ENCODE assay signal across 1 cellular context in the genomic region with DNA sequence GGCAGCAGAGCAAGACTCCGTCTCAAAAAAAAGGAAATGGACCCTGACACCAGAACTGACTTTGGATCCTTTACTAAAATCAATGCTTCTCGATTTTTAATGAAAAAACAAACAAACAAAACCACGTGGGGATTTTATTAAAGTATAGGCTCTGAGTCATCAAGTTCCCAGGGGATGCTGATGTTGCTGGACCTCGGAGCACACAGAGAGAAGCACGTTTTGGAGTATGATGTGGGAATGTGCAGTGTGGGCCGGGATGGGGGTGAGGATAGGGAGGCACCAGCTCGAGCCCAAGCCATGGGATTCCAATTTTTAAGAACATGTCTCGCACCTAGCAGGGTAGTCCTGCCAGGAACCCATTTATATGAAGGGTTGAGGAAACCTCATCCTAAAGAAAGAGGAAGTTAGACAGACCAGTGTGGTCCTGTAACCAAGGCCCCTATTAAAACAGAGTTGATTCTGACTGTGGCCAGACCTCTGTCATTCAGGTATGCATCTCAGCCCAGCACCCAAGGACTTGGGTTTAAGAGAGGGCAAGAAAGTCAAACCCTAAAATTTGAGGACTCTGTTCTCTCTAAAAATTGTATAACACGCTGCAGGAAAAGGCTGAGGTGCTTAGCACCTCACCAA.
TF ChIP-seq lines count a peak whose summit lies in the region.

No MANE protein-coding gene starts in this region.

TF ChIP-seq in IMR-90, 13 proteins besides CTCF, POLR2A, EP300 and RAD21:
- TF ChIP-seq NFE2L2 (IDR thresholded peaks at IDR 0.05; ENCODE audit: low read depth, low read length) = no peak
- TF ChIP-seq SMC3 (IDR thresholded peaks at IDR 0.05; ENCODE audit: low read depth, low read length) = no peak
- TF ChIP-seq, protein P1, sequence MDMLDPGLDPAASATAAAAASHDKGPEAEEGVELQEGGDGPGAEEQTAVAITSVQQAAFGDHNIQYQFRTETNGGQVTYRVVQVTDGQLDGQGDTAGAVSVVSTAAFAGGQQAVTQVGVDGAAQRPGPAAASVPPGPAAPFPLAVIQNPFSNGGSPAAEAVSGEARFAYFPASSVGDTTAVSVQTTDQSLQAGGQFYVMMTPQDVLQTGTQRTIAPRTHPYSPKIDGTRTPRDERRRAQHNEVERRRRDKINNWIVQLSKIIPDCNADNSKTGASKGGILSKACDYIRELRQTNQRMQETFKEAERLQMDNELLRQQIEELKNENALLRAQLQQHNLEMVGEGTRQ (IDR thresholded peaks at IDR 0.05; ENCODE audit: low read depth, low read length) = no peak
- TF ChIP-seq MAFK (IDR thresholded peaks at IDR 0.05; ENCODE audit: low read depth, low read length) = no peak
